ENCODE assay signal across 10 cellular contexts in genomic region chr5:58545912-58546311, GRCh38. TPM values are rescaled to one million over a fixed set of nuclear protein-coding genes. Genes with fewer than 3 reads are reported as not detected.
A peak's percentile ranks its signal among the peaks of the same experiment; 100 is the strongest.
DNase-seq lines count a peak whose midpoint lies in the region; ATAC-seq, FAIRE-seq and TF ChIP-seq lines count a peak whose summit lies in the region.
"Had no signal": no experiment of that assay in that cellular context is flagged by ENCODE, and none has a peak within 500 bp of the region (broad histone marks: within the 10 kb centered on the region; RNA-seq: fewer than 3 reads in every experiment).

No MANE protein-coding gene starts in this region.

- H3K27ac ChIP-seq in liver (ENCODE audit: low read depth in 1 of 2, low read length in 2 of 2) (no peak overlapping the region), HepG2 (ENCODE audit: extremely low read length, insufficient read depth, low read length) (no peak overlapping the region), OCI-LY7 (ENCODE audit: low read depth, low read length, poor library complexity, severe bottlenecking) (no peak overlapping the region), kidney (ENCODE audit: low read depth in 2 of 2, low read length in 2 of 2) (no peak overlapping the region)

- no peaks in the 10 kb centered on the region for H3K9me3 Mint-ChIP-seq in endothelial cell (ENCODE audit: unreplicated experiment)
- H3K9me3 Mint-ChIP-seq: type B pancreatic cell had no signal

- H3K9ac ChIP-seq in liver (ENCODE audit: low read depth in 1 of 2, low read length in 2 of 2) = no peak overlapping the region
- no peak overlapping the region for H3K9ac ChIP-seq in HepG2 (ENCODE audit: insufficient read depth, low read depth, low read length)
- H3K9ac ChIP-seq in kidney (ENCODE audit: low read length in 2 of 2) = no peak overlapping the region

- intact Hi-C loops in HepG2 (cut with micrococcal nuclease; ENCODE audit: unreplicated experiment) = no loop called here
- intact Hi-C loops in OCI-LY7 (cut with micrococcal nuclease; ENCODE audit: unreplicated experiment) = no loop called here
- intact Hi-C loops in kidney (cut with DNase I) = no loop called here

- no peak overlapping the region for H3K4me2 ChIP-seq in HepG2 (ENCODE audit: low read depth, low read length)
- H3K4me2 ChIP-seq in OCI-LY7 (ENCODE audit: low read length) = no peak overlapping the region

- peaks cover 2% of the 10 kb centered on the region for H3K4me1 Mint-ChIP-seq in endothelial cell (ENCODE audit: unreplicated experiment)

- no peak for TF ChIP-seq CTCF in liver (IDR thresholded peaks at IDR 0.05; ENCODE audit: low read depth, low read length, missing input control)
- TF ChIP-seq CTCF in HepG2 (CRISPR knock-in tag; IDR thresholded peaks at IDR 0.05) = no peak
- TF ChIP-seq CTCF in OCI-LY7 (conservative IDR thresholded peaks at IDR 0.05; ENCODE audit: low read length) = no peak
- no peak for TF ChIP-seq CTCF in endothelial cell (IDR thresholded peaks at IDR 0.05; ENCODE audit: unreplicated experiment)
- no peak for TF ChIP-seq CTCF in kidney (IDR thresholded peaks at IDR 0.05; ENCODE audit: borderline replicate concordance, extremely low read depth, insufficient read depth)

- H3K4me3 ChIP-seq in liver (ENCODE audit: low read depth in 1 of 3, low read length in 3 of 3) (no peak overlapping the region), HepG2 (replicated peaks in 1 of 3; ENCODE audit: insufficient read depth in 1 of 3, low read depth in 2 of 3, low read length in 3 of 3) (no peak overlapping the region), OCI-LY7 (ENCODE audit: low read depth, low read length, poor library complexity, severe bottlenecking) (no peak overlapping the region), kidney (ENCODE audit: low read length in 2 of 2) (no peak overlapping the region)

- H2AFZ ChIP-seq in HepG2 (ENCODE audit: low read length) (no peak overlapping the region), OCI-LY7 (ENCODE audit: low read length) (no peak overlapping the region)

- H3K36me3 ChIP-seq in liver (ENCODE audit: control insufficient read depth in 4 of 4, insufficient read depth in 3 of 4, low read depth in 1 of 4, low read length in 3 of 4) = no peaks in the 10 kb centered on the region
- H3K36me3 ChIP-seq in HepG2 (replicated peaks in 1 of 2; ENCODE audit: control insufficient read depth in 1 of 2, insufficient read depth in 2 of 2, low read length in 2 of 2) = no peaks in the 10 kb centered on the region
- H3K36me3 ChIP-seq in OCI-LY7 (ENCODE audit: insufficient read depth, low read length) = no peaks in the 10 kb centered on the region
- H3K36me3 ChIP-seq in kidney (ENCODE audit: control insufficient read depth in 1 of 2, insufficient read depth in 2 of 2, low read length in 2 of 2) = no peaks in the 10 kb centered on the region

- no peaks in the 10 kb centered on the region for H3K9me2 ChIP-seq in OCI-LY7 (ENCODE audit: insufficient read depth, low read length)

- no peak for ATAC-seq in HepG2
- ATAC-seq in HG03060 (IDR thresholded peaks at IDR 0.05; ENCODE audit: low read depth, unreplicated experiment) = peak; percentile 95

- TF ChIP-seq RAD21 in liver (IDR thresholded peaks at IDR 0.05) (peak in 1 of 2 donors; percentile 6), HepG2 (CRISPR knock-in tag; IDR thresholded peaks at IDR 0.05) (no peak)

- TF ChIP-seq EP300 in HepG2 (IDR thresholded peaks at IDR 0.05; ENCODE audit: low read depth in 2 of 2, low read length in 2 of 2) (no peak), HepG2 (CRISPR knock-in tag; IDR thresholded peaks at IDR 0.05; ENCODE audit: borderline replicate concordance) (no peak)

- H3K79me2 ChIP-seq in HepG2 (ENCODE audit: insufficient read depth, low read length) (no peaks in the 10 kb centered on the region), OCI-LY7 (ENCODE audit: insufficient read depth, low read depth, low read length) (no peaks in the 10 kb centered on the region)

- no peak overlapping the region for H3K27ac Mint-ChIP-seq in endothelial cell (ENCODE audit: unreplicated experiment)
- H3K27ac Mint-ChIP-seq: type B pancreatic cell had no signal

- FAIRE-seq in HepG2 (lab: Jason Lieb, UNC) (no peak), kidney (lab: Jason Lieb, UNC) (no peak)

- no peak for TF ChIP-seq POLR2A in HepG2 (IDR thresholded peaks at IDR 0.05; ENCODE audit: insufficient read depth in 1 of 2, low read depth in 2 of 2, low read length in 2 of 2)

- H3K4me1 ChIP-seq in liver (ENCODE audit: control insufficient read depth in 4 of 4, insufficient read depth in 4 of 4, low read length in 3 of 4) (peaks cover 0 to 2% (median 0%) of the 10 kb centered on the region in 4 donors), HepG2 (ENCODE audit: insufficient read depth, low read length) (no peaks in the 10 kb centered on the region), OCI-LY7 (ENCODE audit: insufficient read depth, low read length, poor library complexity, severe bottlenecking) (peaks cover 6% of the 10 kb centered on the region), kidney (ENCODE audit: control insufficient read depth in 1 of 2, insufficient read depth in 1 of 2, low read depth in 1 of 2, low read length in 2 of 2) (no peaks in the 10 kb centered on the region)

- in situ Hi-C loops in HepG2 (cut with HindIII; ENCODE audit: extremely low pct_ligation_motif_present, low pct_unique_long_range_greater_than_20kb) = no loop called here

- POLR2A ChIA-PET in HepG2 (lab: Yijun Ruan, JAX) = no interaction called here
- POLR2A ChIA-PET in OCI-LY7 (lab: Charles Lee) = interaction anchor here (0.8 kb wide), 1 partner anchor 266 kb away, joined by 3 read pairs; no protein-coding TSS in a partner anchor

- BruUV-seq in HepG2 (replicated peaks; lab: Mats Ljungman, UMichigan) (no TSS peak), OCI-LY7 (replicated peaks; lab: Mats Ljungman, UMichigan) (no TSS peak)

- no peaks in the 10 kb centered on the region for H3K27me3 ChIP-seq in liver (ENCODE audit: control insufficient read depth in 4 of 4, insufficient read depth in 4 of 4, low read length in 3 of 4)
- H3K27me3 ChIP-seq in HepG2 (ENCODE audit: control insufficient read depth in 1 of 2, insufficient read depth in 2 of 2, low read length in 2 of 2) = no peaks in the 10 kb centered on the region

- no peaks in the 10 kb centered on the region for H3K36me3 Mint-ChIP-seq in endothelial cell (ENCODE audit: low read depth, unreplicated experiment)
- H3K36me3 Mint-ChIP-seq: type B pancreatic cell had no signal

- DNase-seq in HepG2 (ENCODE audit: low spot score) = no peak
- peak; percentile 4 for DNase-seq in OCI-LY7 (ENCODE audit: low spot score)
- DNase-seq in endothelial cell (ENCODE audit: low spot score) = no peak
- no peak for DNase-seq in activated CD4-positive, alpha-beta T cell treated with anti-CD3 and anti-CD28 coated beads for 1 hour
- no peak for DNase-seq in kidney
- no peak for DNase-seq in NCI-H748 (lab: John Stamatoyannopoulos, UW; ENCODE audit: unreplicated experiment)
- DNase-seq: activated gamma-delta T cell treated with Interleukin-2 at 50 U/mL for 16 hours had no signal

- H3K9me3 ChIP-seq in liver (ENCODE audit: control insufficient read depth in 4 of 4, low read length in 3 of 4) (no peaks in the 10 kb centered on the region), HepG2 (ENCODE audit: low read length) (no peaks in the 10 kb centered on the region), OCI-LY7 (ENCODE audit: low read length) (no peaks in the 10 kb centered on the region), kidney (ENCODE audit: control insufficient read depth in 1 of 2, low read length in 2 of 2) (no peaks in the 10 kb centered on the region)

- H3K4me3 Mint-ChIP-seq in endothelial cell (ENCODE audit: unreplicated experiment) = no peak overlapping the region
- H3K4me3 Mint-ChIP-seq: type B pancreatic cell had no signal

- CTCF ChIA-PET in HepG2 (lab: Yijun Ruan, JAX; ENCODE audit: low intra/inter-chr PET ratio, low total read pairs) = no interaction called here
- CTCF ChIA-PET in OCI-LY7 (lab: Charles Lee; ENCODE audit: unreplicated experiment) = no interaction called here

- no peaks in the 10 kb centered on the region for H4K20me1 ChIP-seq in HepG2 (ENCODE audit: insufficient read depth, low read length)
- no peaks in the 10 kb centered on the region for H4K20me1 ChIP-seq in OCI-LY7 (ENCODE audit: insufficient read depth, low read length)

- H3K27me3 Mint-ChIP-seq in endothelial cell (ENCODE audit: unreplicated experiment) = no peaks in the 10 kb centered on the region
- H3K27me3 Mint-ChIP-seq: type B pancreatic cell had no signal

RNA-seq across cellular contexts. Expression of gene RAB3C, which starts 37.0 kb away (rescaled TPM):
- total RNA-seq in liver (1 to 10 TPM in 1 of 2 donors, under 1 TPM in 1; 0.84 to 1.8 TPM), HepG2 (2016; rRNA removed; fragmentation: Illumina TruSeq; extraction: Trizol) (not detected in 2 replicates), OCI-LY7 (2022) (not detected in 2 replicates), endothelial cell (ENCODE audit: unreplicated experiment) (16.1 TPM), kidney (3.7 TPM)
- polyA plus RNA-seq in liver (1 to 10 TPM in 1 of 2 donors, under 1 TPM in 1; 0.72 to 4.6 TPM), HepG2 (2011; rRNA removed) (0.05 TPM in 1 of 2 replicates, not detected in the other), kidney (ENCODE audit: insufficient read depth, low read depth, low replicate concordance) (not detected)
- total RNA-seq in HepG2 (2016; cell fraction: cytosol; rRNA removed; fragmentation: Illumina TruSeq; extraction: Trizol; ENCODE audit: low read depth) = not detected in 2 replicates
- not detected in 2 replicates for total RNA-seq in HepG2 (2016; cell fraction: insoluble cytoplasmic fraction; rRNA removed; fragmentation: Illumina TruSeq; extraction: Trizol)
- total RNA-seq in HepG2 (2016; cell fraction: membrane; rRNA removed; fragmentation: Illumina TruSeq; extraction: Trizol) = not detected in 2 replicates
- total RNA-seq in HepG2 (2016; cell fraction: nucleus; rRNA removed; fragmentation: Illumina TruSeq; extraction: Trizol) = not detected in 2 replicates
- not detected in 2 replicates for polyA plus RNA-seq in HepG2 (2011; cell fraction: cytosol; rRNA removed)
- polyA plus RNA-seq in HepG2 (2011; cell fraction: nucleus; rRNA removed) = not detected in 2 replicates
- polyA plus RNA-seq in HepG2 (2012) = not detected in 2 replicates
- polyA plus RNA-seq in HepG2 (2016; cell fraction: cytosol; fragmentation: Illumina TruSeq; extraction: Trizol; ENCODE audit: low read depth) = not detected in 2 replicates
- polyA plus RNA-seq in HepG2 (2016; cell fraction: insoluble cytoplasmic fraction; fragmentation: Illumina TruSeq; extraction: Trizol; ENCODE audit: low read depth) = not detected in 2 replicates
- not detected in 2 replicates for polyA plus RNA-seq in HepG2 (2016; cell fraction: membrane; fragmentation: Illumina TruSeq; extraction: Trizol; ENCODE audit: low read depth)
- polyA plus RNA-seq in HepG2 (2016; cell fraction: nucleus; fragmentation: Illumina TruSeq; extraction: Trizol; ENCODE audit: insufficient read depth, low read depth) = not detected in 2 replicates
- not detected in 2 replicates for polyA minus RNA-seq in HepG2 (2011; rRNA and poly(A)+ RNA removed; ENCODE audit: low replicate concordance)
- not detected in 2 replicates for polyA minus RNA-seq in HepG2 (2011; cell fraction: cytosol; rRNA and poly(A)+ RNA removed)
- polyA minus RNA-seq in HepG2 (2011; cell fraction: nucleus; rRNA and poly(A)+ RNA removed) = not detected in 2 replicates
- total RNA-seq in OCI-LY7 (2014; rRNA removed; shearing (Covaris generic)) = not detected in 2 replicates

RNA-seq across cellular contexts. Expression of gene GAPT, which starts 54.7 kb away (rescaled TPM):
- total RNA-seq in liver = 1 to 10 TPM; 1.4 to 2.5 TPM
- polyA plus RNA-seq in liver = under 1 TPM; 0.17 to 0.46 TPM
- total RNA-seq in HepG2 (2016; rRNA removed; fragmentation: Illumina TruSeq; extraction: Trizol) = not detected in 2 replicates
- not detected in 2 replicates for total RNA-seq in HepG2 (2016; cell fraction: cytosol; rRNA removed; fragmentation: Illumina TruSeq; extraction: Trizol; ENCODE audit: low read depth)
- not detected in 2 replicates for total RNA-seq in HepG2 (2016; cell fraction: insoluble cytoplasmic fraction; rRNA removed; fragmentation: Illumina TruSeq; extraction: Trizol)
- not detected in 2 replicates for total RNA-seq in HepG2 (2016; cell fraction: membrane; rRNA removed; fragmentation: Illumina TruSeq; extraction: Trizol)
- total RNA-seq in HepG2 (2016; cell fraction: nucleus; rRNA removed; fragmentation: Illumina TruSeq; extraction: Trizol) = not detected in 2 replicates
- not detected in 2 replicates for polyA plus RNA-seq in HepG2 (2011; rRNA removed)
- not detected in 2 replicates for polyA plus RNA-seq in HepG2 (2011; cell fraction: cytosol; rRNA removed)
- not detected in 2 replicates for polyA plus RNA-seq in HepG2 (2011; cell fraction: nucleus; rRNA removed)
- polyA plus RNA-seq in HepG2 (2012) = not detected in 2 replicates
- polyA plus RNA-seq in HepG2 (2016; cell fraction: cytosol; fragmentation: Illumina TruSeq; extraction: Trizol; ENCODE audit: low read depth) = not detected in 2 replicates
- not detected in 2 replicates for polyA plus RNA-seq in HepG2 (2016; cell fraction: insoluble cytoplasmic fraction; fragmentation: Illumina TruSeq; extraction: Trizol; ENCODE audit: low read depth)
- polyA plus RNA-seq in HepG2 (2016; cell fraction: membrane; fragmentation: Illumina TruSeq; extraction: Trizol; ENCODE audit: low read depth) = not detected in 2 replicates
- polyA plus RNA-seq in HepG2 (2016; cell fraction: nucleus; fragmentation: Illumina TruSeq; extraction: Trizol; ENCODE audit: insufficient read depth, low read depth) = not detected in 2 replicates
- polyA minus RNA-seq in HepG2 (2011; rRNA and poly(A)+ RNA removed; ENCODE audit: low replicate concordance) = not detected in 2 replicates
- polyA minus RNA-seq in HepG2 (2011; cell fraction: cytosol; rRNA and poly(A)+ RNA removed) = not detected in 2 replicates
- polyA minus RNA-seq in HepG2 (2011; cell fraction: nucleus; rRNA and poly(A)+ RNA removed) = not detected in 2 replicates
- 15.1 and 16.6 TPM in 2 replicates for total RNA-seq in OCI-LY7 (2014; rRNA removed; shearing (Covaris generic))
- 9.0 and 11.2 TPM in 2 replicates for total RNA-seq in OCI-LY7 (2022)
- total RNA-seq in endothelial cell (ENCODE audit: unreplicated experiment) = 1.4 TPM
- 3.9 TPM for total RNA-seq in kidney
- polyA plus RNA-seq in kidney (ENCODE audit: insufficient read depth, low read depth, low replicate concordance) = 0.32 TPM
